In the genomic region with DNA sequence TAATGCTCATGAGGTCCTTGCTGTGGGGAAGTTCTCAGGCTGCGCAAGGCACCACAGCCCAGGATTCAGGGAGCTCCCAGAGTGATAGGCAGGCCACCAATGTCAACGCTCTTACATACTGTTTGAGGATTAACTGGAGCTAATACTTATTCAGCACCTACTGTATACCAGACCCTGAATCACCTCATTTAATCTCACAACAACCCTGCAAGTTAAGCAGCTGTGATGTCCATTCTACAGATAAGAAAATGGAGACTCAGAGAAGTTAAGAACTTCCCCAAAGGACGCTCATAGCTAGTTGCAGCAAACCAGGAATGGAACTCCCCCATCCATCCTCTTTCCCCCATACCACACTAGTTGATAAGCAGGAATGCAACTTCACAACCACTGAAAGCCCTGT, we compare ENCODE assay signal across 1 cellular context.
A peak's percentile ranks its signal among the peaks of the same experiment; 100 is the strongest.
TF ChIP-seq lines count a peak whose summit lies in the region.

No MANE protein-coding gene starts in this region.

TF ChIP-seq in K562, 482 proteins besides CTCF, POLR2A, EP300 and RAD21:
- TF ChIP-seq TEAD1 (CRISPR knock-in tag; IDR thresholded peaks at IDR 0.05) = no peak
- 0 out of 2 replicates have a peak, but pooled peaks have one; percentile 7 for TF ChIP-seq CBFA2T3 (IDR thresholded peaks at IDR 0.05)
- TF ChIP-seq ZKSCAN8 (CRISPR knock-in tag; IDR thresholded peaks at IDR 0.05) = peak; percentile 95
- peak; percentile 68 for TF ChIP-seq BCOR (IDR thresholded peaks at IDR 0.05)
- TF ChIP-seq, protein P1, sequence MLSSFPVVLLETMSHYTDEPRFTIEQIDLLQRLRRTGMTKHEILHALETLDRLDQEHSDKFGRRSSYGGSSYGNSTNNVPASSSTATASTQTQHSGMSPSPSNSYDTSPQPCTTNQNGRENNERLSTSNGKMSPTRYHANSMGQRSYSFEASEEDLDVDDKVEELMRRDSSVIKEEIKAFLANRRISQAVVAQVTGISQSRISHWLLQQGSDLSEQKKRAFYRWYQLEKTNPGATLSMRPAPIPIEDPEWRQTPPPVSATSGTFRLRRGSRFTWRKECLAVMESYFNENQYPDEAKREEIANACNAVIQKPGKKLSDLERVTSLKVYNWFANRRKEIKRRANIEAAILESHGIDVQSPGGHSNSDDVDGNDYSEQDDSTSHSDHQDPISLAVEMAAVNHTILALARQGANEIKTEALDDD (IDR thresholded peaks at IDR 0.05) = peak; percentile 71
- TF ChIP-seq CHD1 (IDR thresholded peaks at IDR 0.05; ENCODE audit: low read length) = no peak
- no peak for TF ChIP-seq SMAD3 (CRISPR knock-in tag; conservative IDR thresholded peaks at IDR 0.05)
